Comparison of ENCODE assay signal across 20 cellular contexts in genomic region chr9:95215368-95215898, GRCh38.
"Had no signal": no experiment of that assay in that cellular context is flagged by ENCODE, and none has a peak within 500 bp of the region (broad histone marks: within the 10 kb centered on the region; RNA-seq: fewer than 3 reads in every experiment).

No MANE protein-coding gene starts in this region.

- ATAC-seq: activated CD8-positive, alpha-beta memory T cell treated with anti-CD3 and anti-CD28 coated beads, Interleukin-2, amount 10 ng/mL, durations not matched to agents 7 days and 5 days; activated CD8-positive, alpha-beta T cell treated with anti-CD3 and anti-CD28 coated beads for 36 hours; activated naive CD8-positive, alpha-beta T cell treated with anti-CD3 and anti-CD28 coated beads, Interleukin-2, amount 50 U/mL, for 24 hours; left ventricle myocardium superior; natural killer cell; right cardiac atrium had no signal

- H3K27ac Mint-ChIP-seq: activated CD4-positive, alpha-beta T cell treated with anti-CD3 and anti-CD28 coated beads, Interleukin-2, amount 10 ng/mL, durations not matched to agents 7 days and 5 days; activated CD8-positive, alpha-beta memory T cell treated with anti-CD3 and anti-CD28 coated beads, Interleukin-2, amount 10 ng/mL, durations not matched to agents 7 days and 5 days; activated CD8-positive, alpha-beta T cell treated with anti-CD3 and anti-CD28 coated beads for 36 hours; activated naive CD8-positive, alpha-beta T cell treated with anti-CD3 and anti-CD28 coated beads, Interleukin-2, amount 50 U/mL, for 24 hours; natural killer cell had no signal

- H3K4me3 Mint-ChIP-seq: activated CD4-positive, alpha-beta T cell treated with anti-CD3 and anti-CD28 coated beads, Interleukin-2, amount 10 ng/mL, durations not matched to agents 7 days and 5 days; activated CD8-positive, alpha-beta memory T cell treated with anti-CD3 and anti-CD28 coated beads, Interleukin-2, amount 10 ng/mL, durations not matched to agents 7 days and 5 days; activated CD8-positive, alpha-beta T cell treated with anti-CD3 and anti-CD28 coated beads for 36 hours; activated naive CD8-positive, alpha-beta T cell treated with anti-CD3 and anti-CD28 coated beads, Interleukin-2, amount 50 U/mL, for 24 hours; natural killer cell had no signal

- H3K9me3 Mint-ChIP-seq: activated CD4-positive, alpha-beta T cell treated with anti-CD3 and anti-CD28 coated beads, Interleukin-2, amount 10 ng/mL, durations not matched to agents 7 days and 5 days; activated CD8-positive, alpha-beta T cell treated with anti-CD3 and anti-CD28 coated beads for 36 hours; activated naive CD8-positive, alpha-beta T cell treated with anti-CD3 and anti-CD28 coated beads, Interleukin-2, amount 50 U/mL, for 24 hours; natural killer cell had no signal

- H3K27me3 ChIP-seq: hepatocyte, stomach, suprapubic skin, transverse colon had no signal

- H3K27ac ChIP-seq: hepatocyte, prostate gland, stomach, suprapubic skin, transverse colon had no signal

- H3K36me3 ChIP-seq: prostate gland, stomach, suprapubic skin, transverse colon had no signal

- H3K36me3 Mint-ChIP-seq: natural killer cell had no signal

- H3K4me3 ChIP-seq: hepatocyte, prostate gland, stomach, suprapubic skin, transverse colon had no signal

- H3K4me1 ChIP-seq: prostate gland, suprapubic skin, transverse colon had no signal

- H3K27me3 Mint-ChIP-seq: activated CD4-positive, alpha-beta T cell treated with anti-CD3 and anti-CD28 coated beads, Interleukin-2, amount 10 ng/mL, durations not matched to agents 7 days and 5 days; activated CD8-positive, alpha-beta memory T cell treated with anti-CD3 and anti-CD28 coated beads, Interleukin-2, amount 10 ng/mL, durations not matched to agents 7 days and 5 days; activated naive CD8-positive, alpha-beta T cell treated with anti-CD3 and anti-CD28 coated beads, Interleukin-2, amount 50 U/mL, for 24 hours had no signal

- H3K9me3 ChIP-seq: prostate gland, stomach, suprapubic skin, transverse colon had no signal

- DNase-seq: activated CD4-positive, alpha-beta T cell treated with anti-CD3 and anti-CD28 coated beads, Interleukin-2, amount 10 ng/mL, durations not matched to agents 7 days and 5 days; activated CD4-positive, CD25-positive, alpha-beta regulatory T cell treated with anti-CD3 and anti-CD28 coated beads, Interleukin-2, amount 50 U/mL, for 72 hours; activated CD8-positive, alpha-beta memory T cell treated with anti-CD3 and anti-CD28 coated beads, Interleukin-2, amount 10 ng/mL, durations not matched to agents 7 days and 5 days; activated CD8-positive, alpha-beta T cell treated with anti-CD3 and anti-CD28 coated beads for 36 hours; activated gamma-delta T cell; activated naive CD4-positive, alpha-beta T cell treated with anti-CD3 and anti-CD28 coated beads, Interleukin-2, amount 50 U/mL, for 16 hours; activated naive CD8-positive, alpha-beta T cell treated with anti-CD3 and anti-CD28 coated beads, Interleukin-2, amount 50 U/mL, for 24 hours; activated T-cell treated with anti-CD3 and anti-CD28 coated beads for 4 hours; left ventricle myocardium superior; midbrain; natural killer cell; right cardiac atrium; stimulated activated CD4-positive, alpha-beta T cell treated with anti-CD3 and anti-CD28 coated beads, Interleukin-12 subunit alpha, Interleukin-12 subunit beta, amount 100 ng/mL, for 4 hours; stimulated activated CD4-positive, alpha-beta T cell treated with anti-CD3 and anti-CD28 coated beads, Interleukin-4, amount 100 ng/mL, for 4 hours; stomach; T-helper 2 cell; transverse colon had no signal
